Comparison of ENCODE assay signal across 30 cellular contexts in genomic region chr14:91731986-91732385, GRCh38. TPM values are rescaled to one million over a fixed set of nuclear protein-coding genes. Genes with fewer than 3 reads are reported as not detected.
"Had no signal": no experiment of that assay in that cellular context is flagged by ENCODE, and none has a peak within 500 bp of the region (broad histone marks: within the 10 kb centered on the region; RNA-seq: fewer than 3 reads in every experiment).

Gene CATSPERB (minus strand): TSS chr14:91732086. CDS start chr14:91729479, 2,607 bp downstream.

- H3K4me1 ChIP-seq: prostate gland, thyroid gland had no signal

- ATAC-seq: activated CD4-positive, CD25-positive, alpha-beta regulatory T cell treated with anti-CD3 and anti-CD28 coated beads, Interleukin-2, amount 50 U/mL, for 24 hours; activated CD8-positive, alpha-beta memory T cell treated with anti-CD3 and anti-CD28 coated beads, Interleukin-2, amount 10 ng/mL, durations not matched to agents 7 days and 5 days; activated CD8-positive, alpha-beta T cell treated with anti-CD3 and anti-CD28 coated beads, Interleukin-2, amount 10 ng/mL, durations not matched to agents 7 days and 5 days; left colon; natural killer cell; sciatic nerve; stimulated activated memory B cell treated with anti-CD40 and anti-IgM and Interleukin-4, amounts not matched to agents 10 μg/mL and 1 μg/mL and 100 μg/mL, for 72 hours; T-helper 17 cell had no signal

- H3K36me3 ChIP-seq: prostate gland, thyroid gland, WERI-Rb-1 had no signal

- DNase-seq: activated CD4-positive, alpha-beta T cell treated with anti-CD3 and anti-CD28 coated beads, Interleukin-2, amount 50 U/mL, for 1 hour; activated CD8-positive, alpha-beta memory T cell treated with anti-CD3 and anti-CD28 coated beads, Interleukin-2, amount 10 ng/mL, durations not matched to agents 7 days and 5 days; activated CD8-positive, alpha-beta T cell treated with anti-CD3 and anti-CD28 coated beads, Interleukin-2, amount 10 ng/mL, durations not matched to agents 7 days and 5 days; activated effector memory CD4-positive, alpha-beta T cell treated with Interleukin-2 at 50 U/mL for 16 hours; activated naive CD4-positive, alpha-beta T cell treated with Interleukin-2 at 50 U/mL for 16 hours; activated T-cell treated with anti-CD3 and anti-CD28 coated beads, Interleukin-2, amount 50 U/mL, for 48 hours; anterior cingulate cortex; cortex of kidney; foreskin fibroblast; head of caudate nucleus; hippocampal formation; immature natural killer cell; kidney; left colon; natural killer cell; retina; stimulated activated CD4-positive, alpha-beta T cell treated with anti-CD3 and anti-CD28 coated beads, Interleukin-4, amount 100 ng/mL, for 4 hours; stimulated activated CD8-positive, alpha-beta memory T cell treated with anti-CD3 and anti-CD28 coated beads, Interleukin-4, amount 100 ng/mL, for 48 hours; stimulated activated naive CD8-positive, alpha-beta T cell treated with anti-CD3 and anti-CD28 coated beads, Interleukin-15, amount 100 ng/mL, for 72 hours; substantia nigra; T-helper 17 cell; T1000; thyroid gland; WERI-Rb-1 had no signal

- H3K9me3 ChIP-seq: prostate gland, thyroid gland had no signal

- H3K27ac ChIP-seq: prostate gland, skin epidermis, thyroid gland, WERI-Rb-1 had no signal

- FAIRE-seq: kidney had no signal

- H3K4me3 ChIP-seq: prostate gland, skin epidermis, thyroid gland had no signal

- H3K27me3 ChIP-seq: thyroid gland had no signal

RNA-seq across cellular contexts. Expression of gene CATSPERB, which starts in this region (rescaled TPM):
- total RNA-seq: osteoblast had no signal
